Comparison of ENCODE assay signal across 17 cellular contexts in the genomic region with DNA sequence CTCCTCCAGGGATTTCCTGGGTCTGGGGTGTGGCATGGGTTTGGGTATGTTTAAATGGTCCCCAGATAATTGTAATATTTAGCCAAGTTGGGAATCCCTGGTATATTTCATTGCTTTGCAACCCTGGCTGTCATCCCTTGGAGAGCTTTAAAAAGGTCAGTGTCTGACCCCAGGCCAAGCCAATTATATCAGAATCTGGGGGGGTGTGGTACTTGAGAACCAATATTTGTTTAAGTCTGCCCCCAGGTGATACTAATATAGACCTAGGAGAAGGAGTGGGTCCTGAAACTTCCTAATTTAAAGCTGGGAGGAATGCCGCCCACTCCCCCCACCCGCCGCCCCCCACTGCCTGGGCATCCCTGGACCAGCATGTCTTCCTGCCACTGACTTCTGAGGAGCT. TPM values are rescaled to one million over a fixed set of nuclear protein-coding genes. Genes with fewer than 3 reads are reported as not detected.
DNase-seq lines count a peak whose midpoint lies in the region; ATAC-seq and TF ChIP-seq lines count a peak whose summit lies in the region.
"Had no signal": no experiment of that assay in that cellular context is flagged by ENCODE, and none has a peak within 500 bp of the region (broad histone marks: within the 10 kb centered on the region; RNA-seq: fewer than 3 reads in every experiment).

No MANE protein-coding gene starts in this region.

- ATAC-seq in psoas muscle: no peak
- no peak for ATAC-seq in upper lobe of right lung
- ATAC-seq: GM12878 had no signal

- H3K36me3 ChIP-seq in psoas muscle (ENCODE audit: insufficient read depth in 1 of 2, low read depth in 1 of 2) (peaks cover 3 to 28% of the 10 kb centered on the region in 2 donors), upper lobe of right lung (no peaks in the 10 kb centered on the region)

- H3K27ac ChIP-seq in RWPE1 (0 out of 2 replicates have a peak overlapping the region, but pooled peaks have one; percentile 9), dorsolateral prefrontal cortex (peak overlapping the region in 42 of 59 donors; percentile 7 to 89 (median 72)), psoas muscle (peak overlapping the region; percentile 0), upper lobe of right lung (peak overlapping the region; percentile 36)
- H3K27ac ChIP-seq: BLaER1, GM23248, HL-60 had no signal

- WGBS in psoas muscle, 3 donors: 97 to 100% (median 98%) methylated on average over 3 of the region's 3 CpGs

- intact Hi-C loops in dorsolateral prefrontal cortex (cut with DNase I): no loop called here
- intact Hi-C loops in psoas muscle (cut with DNase I): no loop called here
- intact Hi-C loops in upper lobe of right lung (cut with DNase I): no loop called here

- H3K27me3 ChIP-seq in dorsolateral prefrontal cortex (no peaks in the 10 kb centered on the region), psoas muscle (ENCODE audit: insufficient read depth in 3 of 3, low read length in 2 of 3) (no peaks in the 10 kb centered on the region), upper lobe of right lung (no peaks in the 10 kb centered on the region)
- H3K27me3 ChIP-seq: BLaER1 had no signal

- TF ChIP-seq CTCF in RWPE1 (conservative IDR thresholded peaks at IDR 0.05; ENCODE audit: low read depth): no peak
- TF ChIP-seq CTCF in dorsolateral prefrontal cortex (IDR thresholded peaks at IDR 0.05 in 54 of 56, conservative IDR thresholded peaks at IDR 0.05 in 2 of 56; ENCODE audit: low read depth in 1 of 56, partially characterized antibody in 56 of 56): no peak
- no peak for TF ChIP-seq CTCF in psoas muscle (IDR thresholded peaks at IDR 0.05)
- no peak for TF ChIP-seq CTCF in upper lobe of right lung (IDR thresholded peaks at IDR 0.05)

- H3K9me3 ChIP-seq in psoas muscle (no peaks in the 10 kb centered on the region), upper lobe of right lung (no peaks in the 10 kb centered on the region)
- H3K9me3 ChIP-seq: BLaER1 had no signal

- peaks cover 8% of the 10 kb centered on the region for H3K4me1 ChIP-seq in psoas muscle
- peaks cover 8% of the 10 kb centered on the region for H3K4me1 ChIP-seq in upper lobe of right lung

- CTCF ChIA-PET in RWPE1 (lab: Yijun Ruan, JAX): interaction anchor here (1.4 kb wide), 1 partner anchor 144 kb away, joined by 4 read pairs; no protein-coding TSS in a partner anchor

- DNase-seq in RWPE1 (ENCODE audit: low spot score) (no peak), dorsolateral prefrontal cortex (no peak), psoas muscle (no peak), upper lobe of right lung (no peak), NCI-H2107 treated with DMSO at 0.1 percent for 48 hours (lab: John Stamatoyannopoulos, UW; ENCODE audit: unreplicated experiment) (no peak), NCI-H774 (lab: John Stamatoyannopoulos, UW) (no peak)
- DNase-seq in stimulated activated CD4-positive, alpha-beta T cell treated with anti-CD3 and anti-CD28 coated beads, Interleukin-15, amount 100 ng/mL, for 24 hours: no peak
- DNase-seq: 8988T; CD4-positive, alpha-beta memory T cell; DMS153; DND-41; EL; GM23248; HCEC 1CT had no signal

- POLR2A ChIA-PET in RWPE1 (lab: Yijun Ruan, JAX; ENCODE audit: low non-redundant PET): no interaction called here

- H3K4me3 ChIP-seq in dorsolateral prefrontal cortex: no peak overlapping the region
- no peak overlapping the region for H3K4me3 ChIP-seq in psoas muscle
- H3K4me3 ChIP-seq in upper lobe of right lung: no peak overlapping the region
- H3K4me3 ChIP-seq: BLaER1, GM12878, GM23248 had no signal

RNA-seq across cellular contexts. Expression of a gene that starts 38.2 kb away (rescaled TPM):
- total RNA-seq in dorsolateral prefrontal cortex: 10 to 100 TPM; 20.2 to 51.7 (median 29.5) TPM
- 10 to 100 TPM; 15.8 to 18.7 (median 16.3) TPM for total RNA-seq in psoas muscle
- 10 to 100 TPM; 13.2 to 20.3 (median 19.0) TPM for polyA plus RNA-seq in psoas muscle
- 21.8 TPM for total RNA-seq in upper lobe of right lung

Comparison
In these comparisons a context has a peak if more than half of its experiments do, and no peak if none do; other contexts are left out.
1. H3K27ac ChIP-seq: peak in every context shown above with its lines; median percentile 72 in dorsolateral prefrontal cortex; 36 in upper lobe of right lung; 9 in RWPE1; 0 in psoas muscle.